Comparison of ENCODE assay signal across 8 cellular contexts in genomic region chr16:58249780-58250478, GRCh38. TPM values are rescaled to one million over a fixed set of nuclear protein-coding genes. Genes with fewer than 3 reads are reported as not detected.
A peak's percentile ranks its signal among the peaks of the same experiment; 100 is the strongest.
DNase-seq lines count a peak whose midpoint lies in the region; ATAC-seq and TF ChIP-seq lines count a peak whose summit lies in the region.

No MANE protein-coding gene starts in this region.

- H3K4me1 Mint-ChIP-seq in naive B cell = peaks cover 12 to 18% (median 16%) of the 10 kb centered on the region in 3 donors

- H3K36me3 Mint-ChIP-seq in naive B cell = no peaks in the 10 kb centered on the region

- H3K36me3 ChIP-seq in OCI-LY3 (replicated peaks; ENCODE audit: low read depth, low read length) (peaks cover 14% of the 10 kb centered on the region), esophagus squamous epithelium (no peaks in the 10 kb centered on the region)

- in situ Hi-C loops in Caki2 (cut with HindIII; ENCODE audit: low pct_unique_long_range_greater_than_20kb, low sequenced_read_pairs) = no loop called here

- H3K9me3 ChIP-seq in OCI-LY3 (ENCODE audit: insufficient read depth, low read length) = no peaks in the 10 kb centered on the region
- H3K9me3 ChIP-seq in esophagus squamous epithelium = no peaks in the 10 kb centered on the region

- H3K9me3 Mint-ChIP-seq in naive B cell = peaks cover 0 to 2% (median 0%) of the 10 kb centered on the region in 7 donors

- peaks cover 45% of the 10 kb centered on the region for H3K4me1 ChIP-seq in OCI-LY3 (ENCODE audit: low read length)
- peaks cover 0 to 15% (median 0%) of the 10 kb centered on the region in 3 donors for H3K4me1 ChIP-seq in esophagus squamous epithelium

- TF ChIP-seq CTCF in OCI-LY3 (IDR thresholded peaks at IDR 0.05; ENCODE audit: low read depth, low read length) = no peak
- TF ChIP-seq CTCF in esophagus squamous epithelium (IDR thresholded peaks at IDR 0.05) = no peak

- H3K79me2 ChIP-seq in OCI-LY3 (ENCODE audit: low read length) = no peaks in the 10 kb centered on the region; the same call in 1 of the 2 replicates

- H3K27me3 ChIP-seq in OCI-LY3 (ENCODE audit: low read depth, low read length) (no peaks in the 10 kb centered on the region), esophagus squamous epithelium (no peaks in the 10 kb centered on the region)

- peaks cover under 1 to 4% (median 1%) of the 10 kb centered on the region in 3 donors for H3K27me3 Mint-ChIP-seq in naive B cell

- H3K4me3 Mint-ChIP-seq in naive B cell = peak overlapping the region; percentile 82 to 92 (median 87)

- TF ChIP-seq POLR2A in esophagus squamous epithelium (IDR thresholded peaks at IDR 0.05) = no peak

- H2AFZ ChIP-seq in OCI-LY3 (ENCODE audit: low read depth, low read length) = peak overlapping the region; percentile 66

- peak overlapping the region; percentile 54 to 86 (median 76) for H3K27ac Mint-ChIP-seq in naive B cell

- peak overlapping the region; percentile 76 for H3K4me2 ChIP-seq in OCI-LY3 (ENCODE audit: low read length)

- peak; percentile 88 for DNase-seq in Caki2 (ENCODE audit: low read depth)
- DNase-seq in HK-2 (ENCODE audit: unreplicated experiment) = peak; percentile 87
- DNase-seq in activated T-cell treated with anti-CD3 and anti-CD28 coated beads, Interleukin-2, amount 50 U/mL, for 1 hour = peak; percentile 90
- no peak for DNase-seq in esophagus squamous epithelium (lab: John Stamatoyannopoulos, UW)
- peak; percentile 87 for DNase-seq in naive B cell
- DNase-seq in stimulated activated CD8-positive, alpha-beta memory T cell treated with anti-CD3 and anti-CD28 coated beads, Interleukin-7, amount 100 ng/mL, for 48 hours (ENCODE audit: extremely low read depth in 1 of 2, low read depth in 1 of 2) = peak; percentile 70 to 75

- H4K20me1 ChIP-seq in OCI-LY3 (ENCODE audit: insufficient read depth, low read length) = no peaks in the 10 kb centered on the region

- intact Hi-C loops in esophagus squamous epithelium (cut with DNase I) = no loop called here

- H3K9ac ChIP-seq in OCI-LY3 (ENCODE audit: low read length) = peak overlapping the region; percentile 93

- H3K27ac ChIP-seq in OCI-LY3 (ENCODE audit: low read length) (peak overlapping the region; percentile 78), esophagus squamous epithelium (peak overlapping the region; percentile 49 to 70 (median 60))

- peak overlapping the region; percentile 96 for H3K4me3 ChIP-seq in OCI-LY3 (ENCODE audit: low read length)
- H3K4me3 ChIP-seq in esophagus squamous epithelium = peak overlapping the region; percentile 62 to 72 (median 66)

- 0 to 5% methylated on average over 6 to 15 of the region's 47 CpGs for WGBS in esophagus squamous epithelium, 2 donors

- ATAC-seq in GM19467 (IDR thresholded peaks at IDR 0.05; ENCODE audit: unreplicated experiment) (peak; percentile 79), naive B cell (ENCODE audit: low read depth in 2 of 2) (peak; percentile 88 to 89)

RNA-seq across cellular contexts. Expression of gene PRSS54, which starts 44.9 kb away (rescaled TPM):
- not detected in 2 replicates for total RNA-seq in Caki2 (2014; rRNA removed; shearing (Covaris generic); ENCODE audit: low replicate concordance)
- not detected for total RNA-seq in esophagus squamous epithelium
- polyA plus RNA-seq in naive B cell (ENCODE audit: low read depth in 6 of 6) = not detected

RNA-seq across cellular contexts. Expression of gene CSNK2A2, which starts 52.0 kb away (rescaled TPM):
- total RNA-seq in Caki2 (2014; rRNA removed; shearing (Covaris generic); ENCODE audit: low replicate concordance) = 18.5 and 30.6 TPM in 2 replicates
- 10 to 100 TPM; 22.3 to 32.8 (median 29.1) TPM for total RNA-seq in esophagus squamous epithelium
- polyA plus RNA-seq in naive B cell (ENCODE audit: low read depth in 6 of 6) = 10 to 100 TPM in 3 of 6 donors, 1 to 10 TPM in 3; 5.9 to 12.2 (median 9.9) TPM
